18 cellular contexts compared by ENCODE assay signal in the genomic region with DNA sequence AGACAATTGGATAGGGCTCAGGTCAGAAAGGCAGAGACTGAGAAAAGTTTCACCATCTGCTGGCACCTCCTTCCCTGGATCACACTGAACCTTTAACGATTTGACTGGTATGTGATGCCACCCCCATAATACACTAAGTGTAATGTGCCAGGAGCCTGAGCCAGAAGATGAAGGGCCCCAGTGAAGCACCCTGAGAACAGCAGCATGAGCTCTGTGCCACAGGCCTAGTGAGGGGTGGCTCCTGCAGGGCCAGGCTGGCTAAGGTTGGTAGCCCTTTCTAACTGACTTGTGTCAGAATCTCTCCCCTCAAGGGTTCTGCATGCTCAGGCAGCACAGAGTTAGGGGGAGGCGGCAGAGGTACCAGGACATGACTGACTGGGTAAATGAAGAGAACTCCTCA. TPM values are rescaled to one million over a fixed set of nuclear protein-coding genes. Genes with fewer than 3 reads are reported as not detected.
DNase-seq lines count a peak whose midpoint lies in the region; ATAC-seq, FAIRE-seq and TF ChIP-seq lines count a peak whose summit lies in the region.
"Had no signal": no experiment of that assay in that cellular context is flagged by ENCODE, and none has a peak within 500 bp of the region (broad histone marks: within the 10 kb centered on the region; RNA-seq: fewer than 3 reads in every experiment).

No MANE protein-coding gene starts in this region.

- H3K4me3 ChIP-seq in right lobe of liver (no peak overlapping the region), HepG2 (replicated peaks in 1 of 3; ENCODE audit: insufficient read depth in 1 of 3, low read depth in 2 of 3, low read length in 3 of 3) (no peak overlapping the region)
- H3K4me3 ChIP-seq: BLaER1, GM12878 had no signal

- TF ChIP-seq RAD21 in HepG2 (CRISPR knock-in tag; IDR thresholded peaks at IDR 0.05) = no peak

- no peak overlapping the region for H3K4me3 Mint-ChIP-seq in WTC11
- no peak overlapping the region for H3K4me3 Mint-ChIP-seq in stimulated activated memory B cell treated with anti-CD40 and anti-IgM and Interleukin-4, amounts not matched to agents 10 μg/mL and 1 μg/mL and 100 μg/mL, for 72 hours
- H3K4me3 Mint-ChIP-seq: CD14-positive monocyte; CD4-positive, alpha-beta memory T cell; HFFc6 had no signal

- DNase-seq in right lobe of liver (no peak), HepG2 (ENCODE audit: low spot score) (no peak), WTC11 (ENCODE audit: low spot score) (no peak), NCI-H1092 treated with DMSO at 0.1 percent for 48 hours (lab: John Stamatoyannopoulos, UW) (no peak)
- DNase-seq in activated CD4-positive, alpha-beta T cell treated with anti-CD3 and anti-CD28 coated beads, Interleukin-2, amount 50 U/mL, for 48 hours = no peak
- DNase-seq: AML-193; CD4-positive, alpha-beta memory T cell; DMS53; DND-41; EL; GOT3; H7; HFFc6 had no signal

- 0 out of 2 replicates have a peak overlapping the region, but pooled peaks have one; percentile 19 for H3K27ac Mint-ChIP-seq in WTC11
- H3K27ac Mint-ChIP-seq in stimulated activated memory B cell treated with anti-CD40 and anti-IgM and Interleukin-4, amounts not matched to agents 10 μg/mL and 1 μg/mL and 100 μg/mL, for 72 hours = no peak overlapping the region
- H3K27ac Mint-ChIP-seq: HFFc6 had no signal

- peak in 3 of 4 donors; percentile 10 to 32 (median 24) for ATAC-seq in right lobe of liver
- ATAC-seq in HepG2 = no peak
- no peak for ATAC-seq in WTC11
- peak; percentile 20 for ATAC-seq in stimulated activated memory B cell treated with anti-CD40 and anti-IgM and Interleukin-4, amounts not matched to agents 10 μg/mL and 1 μg/mL and 100 μg/mL, for 72 hours
- ATAC-seq: HCT116 had no signal

- POLR2A ChIA-PET in HepG2 (lab: Yijun Ruan, JAX) (no interaction called here), WTC11 (lab: Charles Lee) (no interaction called here)

- peaks cover 53% of the 10 kb centered on the region for H3K4me1 Mint-ChIP-seq in WTC11
- H3K4me1 Mint-ChIP-seq in stimulated activated memory B cell treated with anti-CD40 and anti-IgM and Interleukin-4, amounts not matched to agents 10 μg/mL and 1 μg/mL and 100 μg/mL, for 72 hours = no peaks in the 10 kb centered on the region
- H3K4me1 Mint-ChIP-seq: CD4-positive, alpha-beta memory T cell had no signal

- CTCF ChIA-PET in HepG2 (lab: Yijun Ruan, JAX; ENCODE audit: low intra/inter-chr PET ratio, low total read pairs) = no interaction called here
- CTCF ChIA-PET in WTC11 (lab: Charles Lee) = no interaction called here

- H3K36me3 Mint-ChIP-seq in WTC11 = no peaks in the 10 kb centered on the region
- H3K36me3 Mint-ChIP-seq in stimulated activated memory B cell treated with anti-CD40 and anti-IgM and Interleukin-4, amounts not matched to agents 10 μg/mL and 1 μg/mL and 100 μg/mL, for 72 hours = no peaks in the 10 kb centered on the region
- H3K36me3 Mint-ChIP-seq: CD4-positive, alpha-beta memory T cell had no signal

- no TSS peak for BruUV-seq in HepG2 (replicated peaks; lab: Mats Ljungman, UMichigan)

- H4K20me1 ChIP-seq in HepG2 (ENCODE audit: insufficient read depth, low read length) = no peaks in the 10 kb centered on the region

- WGBS in right lobe of liver (ENCODE audit: insufficient coverage, low coverage, low lambda C conversion rate, missing lambda C conversion rate) = 71% methylated on average over 2 of the region's 2 CpGs
- 89% methylated on average over 2 of the region's 2 CpGs for WGBS in HepG2 (ENCODE audit: low lambda C conversion rate)

- in situ Hi-C loops in HepG2 (cut with HindIII; ENCODE audit: extremely low pct_ligation_motif_present, low pct_unique_long_range_greater_than_20kb) = no loop called here

- H3K36me3 ChIP-seq in right lobe of liver = no peaks in the 10 kb centered on the region
- no peaks in the 10 kb centered on the region for H3K36me3 ChIP-seq in HepG2 (replicated peaks in 1 of 2; ENCODE audit: control insufficient read depth in 1 of 2, insufficient read depth in 2 of 2, low read length in 2 of 2)
- H3K36me3 ChIP-seq: BLaER1 had no signal

- no peak overlapping the region for H3K9ac ChIP-seq in HepG2 (ENCODE audit: insufficient read depth, low read depth, low read length)
- H3K9ac ChIP-seq: BLaER1 had no signal

- no peak overlapping the region for H2AFZ ChIP-seq in HepG2 (ENCODE audit: low read length)

- peaks cover 11% of the 10 kb centered on the region for H3K79me2 ChIP-seq in HepG2 (ENCODE audit: insufficient read depth, low read length)

- H3K27me3 Mint-ChIP-seq in WTC11 (ENCODE audit: low read depth) = no peaks in the 10 kb centered on the region
- peaks cover 27% of the 10 kb centered on the region for H3K27me3 Mint-ChIP-seq in stimulated activated memory B cell treated with anti-CD40 and anti-IgM and Interleukin-4, amounts not matched to agents 10 μg/mL and 1 μg/mL and 100 μg/mL, for 72 hours

- H3K4me1 ChIP-seq in right lobe of liver = peaks cover 0 to 4% (median 0%) of the 10 kb centered on the region in 4 donors
- peaks cover 6% of the 10 kb centered on the region; the same call in 1 of the 2 replicates for H3K4me1 ChIP-seq in HepG2 (ENCODE audit: insufficient read depth, low read length)

- H3K27ac ChIP-seq in right lobe of liver (no peak overlapping the region), HepG2 (ENCODE audit: extremely low read length, insufficient read depth, low read length) (no peak overlapping the region)
- H3K27ac ChIP-seq: BLaER1 had no signal

- H3K27me3 ChIP-seq in right lobe of liver (no peaks in the 10 kb centered on the region), HepG2 (ENCODE audit: control insufficient read depth in 1 of 2, insufficient read depth in 2 of 2, low read length in 2 of 2) (no peaks in the 10 kb centered on the region)
- H3K27me3 ChIP-seq: BLaER1 had no signal

- H3K9me3 ChIP-seq in right lobe of liver (no peaks in the 10 kb centered on the region), HepG2 (ENCODE audit: low read length) (no peaks in the 10 kb centered on the region)

- TF ChIP-seq POLR2A in right lobe of liver (IDR thresholded peaks at IDR 0.05) (no peak), HepG2 (IDR thresholded peaks at IDR 0.05; ENCODE audit: insufficient read depth in 1 of 2, low read depth in 2 of 2, low read length in 2 of 2) (no peak)

- no peak overlapping the region for H3K4me2 ChIP-seq in HepG2 (ENCODE audit: low read depth, low read length)
- H3K4me2 ChIP-seq: BLaER1 had no signal

- FAIRE-seq in HepG2 (lab: Jason Lieb, UNC) = no peak
- FAIRE-seq: GM12878 had no signal

- H3K9me3 Mint-ChIP-seq in WTC11 = peaks cover 4% of the 10 kb centered on the region; the same call in 1 of the 2 replicates
- peaks cover 3% of the 10 kb centered on the region for H3K9me3 Mint-ChIP-seq in stimulated activated memory B cell treated with anti-CD40 and anti-IgM and Interleukin-4, amounts not matched to agents 10 μg/mL and 1 μg/mL and 100 μg/mL, for 72 hours
- H3K9me3 Mint-ChIP-seq: CD4-positive, alpha-beta memory T cell; HFFc6 had no signal

- TF ChIP-seq EP300 in HepG2 (IDR thresholded peaks at IDR 0.05; ENCODE audit: low read depth in 2 of 2, low read length in 2 of 2) (no peak), HepG2 (CRISPR knock-in tag; IDR thresholded peaks at IDR 0.05; ENCODE audit: borderline replicate concordance) (no peak)

- intact Hi-C loops in right lobe of liver (cut with DNase I) = no loop called here
- intact Hi-C loops in HepG2 (cut with micrococcal nuclease; ENCODE audit: unreplicated experiment) = no loop called here

- TF ChIP-seq CTCF in right lobe of liver (IDR thresholded peaks at IDR 0.05) = no peak
- TF ChIP-seq CTCF in HepG2 (CRISPR knock-in tag; IDR thresholded peaks at IDR 0.05) = no peak
- TF ChIP-seq CTCF in WTC11 (IDR thresholded peaks at IDR 0.05) = no peak

TF ChIP-seq in HepG2, 621 proteins besides CTCF, POLR2A, EP300 and RAD21:
- TF ChIP-seq ZNF431 (CRISPR knock-in tag; IDR thresholded peaks at IDR 0.05; ENCODE audit: borderline replicate concordance, low read depth) = no peak
TF ChIP-seq in HepG2: peak in this region for 0.

TF ChIP-seq in WTC11, 78 proteins besides CTCF, POLR2A, EP300 and RAD21 (continues in another document):
- TF ChIP-seq ATF2 (CRISPR knock-in tag; IDR thresholded peaks at IDR 0.05; ENCODE audit: borderline replicate concordance, low read depth) = no peak

RNA-seq across cellular contexts. Expression of gene ARHGEF11, which starts 38.9 kb away (rescaled TPM):
- total RNA-seq in right lobe of liver (10 to 100 TPM; 10.5 to 18.7 (median 12.8) TPM), HepG2 (2016; rRNA removed; fragmentation: Illumina TruSeq; extraction: Trizol) (16.0 and 21.2 TPM in 2 replicates), WTC11 (2021) (31.8 to 38.1 TPM (median 32.8 TPM) in 3 replicates)
- total RNA-seq in HepG2 (2016; cell fraction: cytosol; rRNA removed; fragmentation: Illumina TruSeq; extraction: Trizol; ENCODE audit: low read depth) = 3.0 and 3.1 TPM in 2 replicates
- 12.1 and 20.8 TPM in 2 replicates for total RNA-seq in HepG2 (2016; cell fraction: insoluble cytoplasmic fraction; rRNA removed; fragmentation: Illumina TruSeq; extraction: Trizol)
- 8.7 and 9.3 TPM in 2 replicates for total RNA-seq in HepG2 (2016; cell fraction: membrane; rRNA removed; fragmentation: Illumina TruSeq; extraction: Trizol)
- 22.9 and 26.4 TPM in 2 replicates for total RNA-seq in HepG2 (2016; cell fraction: nucleus; rRNA removed; fragmentation: Illumina TruSeq; extraction: Trizol)
- 16.5 and 22.1 TPM in 2 replicates for polyA plus RNA-seq in HepG2 (2011; rRNA removed)
- 7.4 and 8.7 TPM in 2 replicates for polyA plus RNA-seq in HepG2 (2011; cell fraction: cytosol; rRNA removed)
- 70.7 and 76.4 TPM in 2 replicates for polyA plus RNA-seq in HepG2 (2011; cell fraction: nucleus; rRNA removed)
- 9.4 and 12.9 TPM in 2 replicates for polyA plus RNA-seq in HepG2 (2012)
- 0.45 and 0.63 TPM in 2 replicates for polyA plus RNA-seq in HepG2 (2016; cell fraction: cytosol; fragmentation: Illumina TruSeq; extraction: Trizol; ENCODE audit: low read depth)
- 9.9 and 12.7 TPM in 2 replicates for polyA plus RNA-seq in HepG2 (2016; cell fraction: insoluble cytoplasmic fraction; fragmentation: Illumina TruSeq; extraction: Trizol; ENCODE audit: low read depth)
- 3.1 and 3.6 TPM in 2 replicates for polyA plus RNA-seq in HepG2 (2016; cell fraction: membrane; fragmentation: Illumina TruSeq; extraction: Trizol; ENCODE audit: low read depth)
- 40.5 and 55.1 TPM in 2 replicates for polyA plus RNA-seq in HepG2 (2016; cell fraction: nucleus; fragmentation: Illumina TruSeq; extraction: Trizol; ENCODE audit: insufficient read depth, low read depth)
- polyA minus RNA-seq in HepG2 (2011; rRNA and poly(A)+ RNA removed; ENCODE audit: low replicate concordance) = 21.2 and 27.7 TPM in 2 replicates
- polyA minus RNA-seq in HepG2 (2011; cell fraction: cytosol; rRNA and poly(A)+ RNA removed) = 6.5 and 10.9 TPM in 2 replicates
- 32.3 and 34.1 TPM in 2 replicates for polyA minus RNA-seq in HepG2 (2011; cell fraction: nucleus; rRNA and poly(A)+ RNA removed)

Comparison
In these comparisons a context has a peak if more than half of its experiments do, and no peak if none do; other contexts are left out.
1. ATAC-seq: peak in right lobe of liver (3 of 4) and stimulated activated memory B cell treated with anti-CD40 and anti-IgM and Interleukin-4, amounts not matched to agents 10 μg/mL and 1 μg/mL and 100 μg/mL, for 72 hours (single experiment); none in HepG2 (single experiment) and WTC11 (single experiment).